ENCODE assay signal across 8 cellular contexts in the genomic region with DNA sequence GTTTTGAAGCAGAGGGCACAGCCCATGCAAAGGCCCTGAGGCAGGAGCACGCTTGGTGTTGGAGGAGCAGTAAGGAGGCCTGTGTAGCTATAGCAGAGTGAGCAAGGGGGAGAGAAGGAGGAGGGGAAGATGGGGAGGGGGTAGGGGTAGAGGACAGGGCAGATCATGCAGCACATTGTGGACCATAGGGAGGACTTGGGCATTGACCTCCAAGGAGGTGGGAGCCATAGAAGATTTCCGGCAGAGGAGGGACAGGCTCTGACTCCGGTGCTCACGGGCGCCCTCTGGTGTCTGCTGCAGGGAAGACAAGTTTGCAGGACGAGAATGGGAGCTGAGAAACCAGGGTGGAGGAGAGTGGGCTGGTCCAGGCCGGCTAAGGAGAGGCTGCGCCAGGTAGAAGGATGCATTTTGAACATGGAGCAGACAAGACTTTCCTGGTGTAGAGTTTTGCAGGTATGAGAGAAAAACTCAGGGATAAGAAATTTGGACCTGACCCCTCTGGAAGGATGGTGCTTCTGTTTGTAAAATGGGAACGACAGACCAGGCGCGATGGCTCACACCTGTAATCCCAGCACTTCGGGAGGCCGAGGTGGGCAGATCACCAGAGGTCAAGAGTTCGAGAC. TPM values are rescaled to one million over a fixed set of nuclear protein-coding genes. Genes with fewer than 3 reads are reported as not detected.
A peak's percentile ranks its signal among the peaks of the same experiment; 100 is the strongest.
DNase-seq lines count a peak whose midpoint lies in the region; ATAC-seq, FAIRE-seq and TF ChIP-seq lines count a peak whose summit lies in the region.

No MANE protein-coding gene starts in this region.

- no peaks in the 10 kb centered on the region for H3K4me1 ChIP-seq in NT2/D1 (ENCODE audit: insufficient read depth, insufficient read length)

- no peaks in the 10 kb centered on the region for H3K9me3 ChIP-seq in NT2/D1 (ENCODE audit: insufficient read depth, low read length)

- H3K4me3 ChIP-seq in NT2/D1 (ENCODE audit: insufficient read length, low read depth) (no peak overlapping the region), epithelial cell of esophagus (ENCODE audit: low read length) (no peak overlapping the region)

- no peak for TF ChIP-seq POLR2A in H54 (IDR thresholded peaks at IDR 0.05; ENCODE audit: low read depth, low read length)

- H3K36me3 ChIP-seq in NT2/D1 (ENCODE audit: insufficient read depth, insufficient read length, low read length), result no peaks in the 10 kb centered on the region

- ATAC-seq in activated CD8-positive, alpha-beta memory T cell treated with anti-CD3 and anti-CD28 coated beads, Interleukin-2, amount 10 ng/mL, durations not matched to agents 7 days and 5 days, result peak; percentile 97
- peak; percentile 88 to 89 for ATAC-seq in naive B cell (ENCODE audit: low read depth in 2 of 2)

- no peaks in the 10 kb centered on the region for H3K9me3 Mint-ChIP-seq in activated CD8-positive, alpha-beta memory T cell treated with anti-CD3 and anti-CD28 coated beads, Interleukin-2, amount 10 ng/mL, durations not matched to agents 7 days and 5 days (ENCODE audit: low read depth)
- no peaks in the 10 kb centered on the region for H3K9me3 Mint-ChIP-seq in naive B cell

- DNase-seq in Ammon's horn (ENCODE audit: low spot score) (peak; percentile 49), H54 (ENCODE audit: insufficient read length, low spot score) (peak; percentile 65), NT2/D1 (ENCODE audit: low read depth, low spot score) (peak; percentile 52), epithelial cell of esophagus (ENCODE audit: low read depth) (peak; percentile 72), naive B cell (peak; percentile 75), cortex of kidney (lab: John Stamatoyannopoulos, UW) (no peak)
- DNase-seq in activated CD8-positive, alpha-beta memory T cell treated with anti-CD3 and anti-CD28 coated beads, Interleukin-2, amount 10 ng/mL, durations not matched to agents 7 days and 5 days, result peak; percentile 92
- peak; percentile 64 to 79 for DNase-seq in stimulated activated CD8-positive, alpha-beta memory T cell treated with anti-CD3 and anti-CD28 coated beads, Interleukin-7, amount 100 ng/mL, for 48 hours (ENCODE audit: extremely low read depth in 1 of 2, low read depth in 1 of 2)

- H3K36me3 Mint-ChIP-seq in activated CD8-positive, alpha-beta memory T cell treated with anti-CD3 and anti-CD28 coated beads, Interleukin-2, amount 10 ng/mL, durations not matched to agents 7 days and 5 days, result no peaks in the 10 kb centered on the region
- no peaks in the 10 kb centered on the region for H3K36me3 Mint-ChIP-seq in naive B cell

- no peaks in the 10 kb centered on the region for H3K27me3 ChIP-seq in NT2/D1 (ENCODE audit: insufficient read depth, insufficient read length)

- H3K4me1 Mint-ChIP-seq in activated CD8-positive, alpha-beta memory T cell treated with anti-CD3 and anti-CD28 coated beads, Interleukin-2, amount 10 ng/mL, durations not matched to agents 7 days and 5 days, result peaks cover 10% of the 10 kb centered on the region
- H3K4me1 Mint-ChIP-seq in naive B cell, result peaks cover 8 to 16% (median 14%) of the 10 kb centered on the region in 3 donors

- peak overlapping the region; percentile 33 for H3K4me3 Mint-ChIP-seq in activated CD8-positive, alpha-beta memory T cell treated with anti-CD3 and anti-CD28 coated beads, Interleukin-2, amount 10 ng/mL, durations not matched to agents 7 days and 5 days
- peak overlapping the region in 4 of 8 donors; percentile 4 to 38 (median 25) for H3K4me3 Mint-ChIP-seq in naive B cell

- CTCF ChIA-PET in activated CD8-positive, alpha-beta memory T cell treated with anti-CD3 and anti-CD28 coated beads, Interleukin-2, amount 10 ng/mL, durations not matched to agents 7 days and 5 days (lab: Charles Lee), result interaction anchor here (0.6 to 3.9 kb wide), 62 partner anchors 10 to 468 kb away, joined by 3 to 33 read pairs (median 6); a partner anchor contains a TSS

- no peak for FAIRE-seq in H54 (lab: Jason Lieb, UNC)

- H3K27me3 Mint-ChIP-seq in activated CD8-positive, alpha-beta memory T cell treated with anti-CD3 and anti-CD28 coated beads, Interleukin-2, amount 10 ng/mL, durations not matched to agents 7 days and 5 days, result peaks cover 10% of the 10 kb centered on the region
- H3K27me3 Mint-ChIP-seq in naive B cell, result peaks cover 0 to 18% (median 4%) of the 10 kb centered on the region in 3 donors

- TF ChIP-seq CTCF in epithelial cell of esophagus (IDR thresholded peaks at IDR 0.05; ENCODE audit: insufficient read depth, low read depth, low read length, missing control alignments), result peak; percentile 87

- no peak overlapping the region for H3K9ac ChIP-seq in NT2/D1 (ENCODE audit: insufficient read length, low read depth)

- peak overlapping the region; percentile 45 for H3K27ac Mint-ChIP-seq in activated CD8-positive, alpha-beta memory T cell treated with anti-CD3 and anti-CD28 coated beads, Interleukin-2, amount 10 ng/mL, durations not matched to agents 7 days and 5 days
- H3K27ac Mint-ChIP-seq in naive B cell, result peak overlapping the region in 2 of 6 donors; percentile 6 to 20

RNA-seq across cellular contexts. Expression of a gene that starts 13.7 kb away (rescaled TPM):
- under 1 TPM in 1 of 2 experiments, not detected in 1; 0.75 TPM for total RNA-seq in activated CD8-positive, alpha-beta memory T cell treated with anti-CD3 and anti-CD28 coated beads, Interleukin-2, amount 10 ng/mL, durations not matched to agents 7 days and 5 days
- not detected for polyA plus RNA-seq in naive B cell (ENCODE audit: low read depth in 6 of 6)

RNA-seq across cellular contexts. Expression of a gene that starts 15.8 kb away (rescaled TPM):
- total RNA-seq in activated CD8-positive, alpha-beta memory T cell treated with anti-CD3 and anti-CD28 coated beads, Interleukin-2, amount 10 ng/mL, durations not matched to agents 7 days and 5 days, result 100 to 1,000 TPM; 201 to 238 TPM
- 10 to 100 TPM; 50.3 to 88.0 (median 69.5) TPM for polyA plus RNA-seq in naive B cell (ENCODE audit: low read depth in 6 of 6)

RNA-seq across cellular contexts. Expression of a gene that starts 42.6 kb away (rescaled TPM):
- total RNA-seq in activated CD8-positive, alpha-beta memory T cell treated with anti-CD3 and anti-CD28 coated beads, Interleukin-2, amount 10 ng/mL, durations not matched to agents 7 days and 5 days, result 10 to 100 TPM; 37.5 to 37.8 TPM
- 1 to 10 TPM; 1.3 to 5.3 (median 4.4) TPM for polyA plus RNA-seq in naive B cell (ENCODE audit: low read depth in 6 of 6)

RNA-seq across cellular contexts. Expression of a gene that starts 42.8 kb away (rescaled TPM):
- 1 to 10 TPM in 1 of 2 experiments, under 1 TPM in 1; 0.82 to 1.4 TPM for total RNA-seq in activated CD8-positive, alpha-beta memory T cell treated with anti-CD3 and anti-CD28 coated beads, Interleukin-2, amount 10 ng/mL, durations not matched to agents 7 days and 5 days
- 1 to 10 TPM in 1 of 6 donors, under 1 TPM in 2, not detected in 3; 0.17 to 1.4 (median 0.43) TPM for polyA plus RNA-seq in naive B cell (ENCODE audit: low read depth in 6 of 6)
